In genomic region chr14:50836515-50836914, GRCh38 we compare ENCODE assay signal across 34 cellular contexts. TPM values are rescaled to one million over a fixed set of nuclear protein-coding genes. Genes with fewer than 3 reads are reported as not detected.
DNase-seq lines count a peak whose midpoint lies in the region; ATAC-seq and TF ChIP-seq lines count a peak whose summit lies in the region.
"Had no signal": no experiment of that assay in that cellular context is flagged by ENCODE, and none has a peak within 500 bp of the region (broad histone marks: within the 10 kb centered on the region; RNA-seq: fewer than 3 reads in every experiment).

No MANE protein-coding gene starts in this region.

- in situ Hi-C loops in astrocyte of the spinal cord (cut with HindIII; ENCODE audit: low sequenced_read_pairs), result no loop called here
- in situ Hi-C loops in brain microvascular endothelial cell (cut with HindIII; ENCODE audit: low pct_ligation_motif_present, low sequenced_read_pairs), result no loop called here

- no peak for ATAC-seq in GM19395 (IDR thresholded peaks at IDR 0.05; ENCODE audit: unreplicated experiment)
- ATAC-seq: heart left ventricle; lower lobe of right lung; natural killer cell treated with Interleukin-12 subunit alpha and Interleukin-12 subunit beta and Interleukin-15 and Interleukin-18, amount 100 ng/mL, for 72 hours had no signal

- H3K27ac ChIP-seq in brain microvascular endothelial cell, result no peak overlapping the region
- H3K27ac ChIP-seq: esophagus squamous epithelium, heart left ventricle, lower lobe of right lung, SK-N-MC, suprapubic skin, VCaP had no signal

- H3K36me3 ChIP-seq in brain microvascular endothelial cell (replicated peaks), result no peaks in the 10 kb centered on the region
- H3K36me3 ChIP-seq: esophagus squamous epithelium, heart left ventricle, lower lobe of right lung, suprapubic skin had no signal

- no peak overlapping the region for H3K4me3 ChIP-seq in astrocyte of the spinal cord (ENCODE audit: low read depth, low read length)
- no peak overlapping the region for H3K4me3 ChIP-seq in brain microvascular endothelial cell (ENCODE audit: low read depth, low read length)
- H3K4me3 ChIP-seq: esophagus squamous epithelium, heart left ventricle, lower lobe of right lung, SK-N-MC, suprapubic skin had no signal

- TF ChIP-seq CTCF in astrocyte of the spinal cord (IDR thresholded peaks at IDR 0.05; ENCODE audit: low read depth, low read length) (no peak), brain microvascular endothelial cell (IDR thresholded peaks at IDR 0.05; ENCODE audit: low read depth, low read length, missing control alignments) (no peak)

- H3K27me3 ChIP-seq in brain microvascular endothelial cell (replicated peaks), result no peaks in the 10 kb centered on the region
- H3K27me3 ChIP-seq: esophagus squamous epithelium, heart left ventricle, suprapubic skin had no signal

- DNase-seq in ELR (ENCODE audit: low read depth) (peak; percentile 84), LHCN-M2 (ENCODE audit: low read depth) (peak; percentile 36), astrocyte of the spinal cord (ENCODE audit: low read depth, low spot score) (peak; percentile 16), renal cortical epithelial cell (ENCODE audit: low read depth) (peak; percentile 69), brain microvascular endothelial cell (no peak), C1 segment of cervical spinal cord (lab: John Stamatoyannopoulos, UW) (no peak), NAMALWA (ENCODE audit: low spot score) (no peak)
- DNase-seq: activated CD4-positive, alpha-beta T cell treated with anti-CD3 and anti-CD28 coated beads for 4 hours; amniotic stem cell; Calu3; CD4-positive, CD25-positive, alpha-beta regulatory T cell; DMS79; esophagus squamous epithelium; foreskin melanocyte; H9; heart left ventricle; lower lobe of right lung; NCI-H1092; NCI-H1694 treated with DMSO at 0.1 percent for 48 hours; retina; small intestine; stimulated activated naive CD4-positive, alpha-beta T cell treated with Interleukin-2 at 50 U/mL for 16 hours had no signal

RNA-seq across cellular contexts. Expression of gene NIN, which starts 5.6 kb away (rescaled TPM):
- total RNA-seq in LHCN-M2 (2014; rRNA removed) (34.6 and 40.0 TPM in 2 replicates), renal cortical epithelial cell (30.0 and 78.2 TPM in 2 replicates)
- 17.3 TPM for polyA plus RNA-seq in LHCN-M2 (2012)

RNA-seq across cellular contexts. Expression of gene ABHD12B, which starts 35.3 kb away (rescaled TPM):
- total RNA-seq in LHCN-M2 (2014; rRNA removed), result not detected in 2 replicates
- polyA plus RNA-seq in LHCN-M2 (2012), result 0.04 TPM
- not detected in 2 replicates for total RNA-seq in renal cortical epithelial cell
- total RNA-seq: activated T-helper 2 cell treated with anti-CD3 and anti-CD28 coated beads, Interferon-gamma antibody, Interleukin-2, Interleukin-4, amounts not matched to agents 10 μg/mL and 5 μg/mL and 100 μg/mL, durations not matched to agents 14 hours and 24 hours and 36 hours; Calu3; chondrocyte; kidney epithelial cell; lower lobe of right lung; NCI-H460; osteoblast; T-helper 2 cell treated with Interferon-gamma antibody and Interleukin-4, amounts not matched to agents 100 ng/mL and 5 ng/mL, for 36 hours; ureter had no signal
- polyA plus RNA-seq: CD4-positive, CD25-positive, alpha-beta regulatory T cell; heart left ventricle had no signal

Comparison
In these comparisons a context has a peak if more than half of its experiments do, and no peak if none do; other contexts are left out.
1. DNase-seq: peak in ELR (single experiment), LHCN-M2 (single experiment), astrocyte of the spinal cord (single experiment) and renal cortical epithelial cell (single experiment); none in brain microvascular endothelial cell (single experiment), C1 segment of cervical spinal cord (0 of 14) and NAMALWA (single experiment).